In genomic region chr17:44947461-44948314, GRCh38 we compare ENCODE assay signal across 8 cellular contexts. TPM values are rescaled to one million over a fixed set of nuclear protein-coding genes. Genes with fewer than 3 reads are reported as not detected.
A peak's percentile ranks its signal among the peaks of the same experiment; 100 is the strongest.
DNase-seq lines count a peak whose midpoint lies in the region; ATAC-seq and TF ChIP-seq lines count a peak whose summit lies in the region.

KIF18B (minus strand) TSS chr17:44947773; CDS start chr17:44936344, 11,429 bp downstream.

- H3K36me3 ChIP-seq in thoracic aorta = no peaks in the 10 kb centered on the region

- peak within 1 kb of the TSS; percentile 71 for H3K4me3 ChIP-seq in thoracic aorta

- ATAC-seq in HG02571 (IDR thresholded peaks at IDR 0.05; ENCODE audit: unreplicated experiment) (peak; percentile 93), SK-N-SH treated with all-trans-retinoic acid at 6 μM for 48 hours (peak; percentile 98), omental fat pad (ENCODE audit: low FRiP score) (peak; percentile 97), thoracic aorta (ENCODE audit: insufficient number of reproducible peaks, low FRiP score, low read depth) (peak; percentile 94)

- POLR2A ChIA-PET in GM10248 (lab: Yijun Ruan, JAX) = no interaction called here

- H3K27ac ChIP-seq in thoracic aorta = no peak within 1 kb of the TSS

- DNase-seq in GM10248 (ENCODE audit: extremely low spot score) = peak; percentile 99
- DNase-seq in NCI-H1092 treated with DMSO at 0.1 percent for 48 hours (lab: John Stamatoyannopoulos, UW) = peak; percentile 96
- DNase-seq in activated naive CD4-positive, alpha-beta T cell treated with anti-CD3 and anti-CD28 coated beads, Interleukin-2, amount 50 U/mL, for 16 hours = peak; percentile 85
- DNase-seq in glomerular endothelial cell (ENCODE audit: extremely low read depth, low read depth, low spot score) = peak; percentile 90
- peak; percentile 81 for DNase-seq in omental fat pad (ENCODE audit: low spot score)
- DNase-seq in thoracic aorta (ENCODE audit: low spot score) = peak; percentile 82

- CTCF ChIA-PET in GM10248 (lab: Yijun Ruan, JAX) = no interaction called here

- no peak for TF ChIP-seq CTCF in GM10248 (IDR thresholded peaks at IDR 0.05; ENCODE audit: control extremely low read depth, extremely low read depth, low read depth, missing control alignments)
- TF ChIP-seq CTCF in omental fat pad (IDR thresholded peaks at IDR 0.05) = no peak
- TF ChIP-seq CTCF in thoracic aorta (IDR thresholded peaks at IDR 0.05) = no peak

- H3K27me3 ChIP-seq in thoracic aorta (replicated peaks; ENCODE audit: insufficient read depth) = no peaks in the 10 kb centered on the region

- no peaks in the 10 kb centered on the region for H3K9me3 ChIP-seq in thoracic aorta

- peaks cover 8 to 13% of the 10 kb centered on the region in 2 donors for H3K4me1 ChIP-seq in thoracic aorta (ENCODE audit: control insufficient read depth in 1 of 2, low read depth in 2 of 2)

TF ChIP-seq in SK-N-SH treated with all-trans-retinoic acid at 6 μM for 48 hours, 23 proteins besides CTCF, POLR2A, EP300 and RAD21:
- no peak for TF ChIP-seq POU6F1 (CRISPR knock-in tag; IDR thresholded peaks at IDR 0.05; ENCODE audit: borderline replicate concordance, low read depth)
- TF ChIP-seq TSHZ2 (CRISPR knock-in tag; IDR thresholded peaks at IDR 0.05) = 0 out of 2 replicates have a peak, but pooled peaks have one; percentile 17

RNA-seq across cellular contexts. Expression of gene KIF18B, which starts in this region (rescaled TPM):
- total RNA-seq in glomerular endothelial cell (4.7 and 6.8 TPM in 2 replicates), omental fat pad (under 1 TPM in 1 of 4 donors, not detected in 3; 0.72 TPM), thoracic aorta (1 to 10 TPM in 1 of 2 donors, not detected in 1; 2.0 TPM)

Comparison
In these comparisons a context has a peak if more than half of its experiments do, and no peak if none do; other contexts are left out.
1. Peak in DNase-seq and ATAC-seq in omental fat pad; RNA of the gene not detected or under 1 TPM.